Comparison of ENCODE assay signal across 8 cellular contexts in the genomic region with DNA sequence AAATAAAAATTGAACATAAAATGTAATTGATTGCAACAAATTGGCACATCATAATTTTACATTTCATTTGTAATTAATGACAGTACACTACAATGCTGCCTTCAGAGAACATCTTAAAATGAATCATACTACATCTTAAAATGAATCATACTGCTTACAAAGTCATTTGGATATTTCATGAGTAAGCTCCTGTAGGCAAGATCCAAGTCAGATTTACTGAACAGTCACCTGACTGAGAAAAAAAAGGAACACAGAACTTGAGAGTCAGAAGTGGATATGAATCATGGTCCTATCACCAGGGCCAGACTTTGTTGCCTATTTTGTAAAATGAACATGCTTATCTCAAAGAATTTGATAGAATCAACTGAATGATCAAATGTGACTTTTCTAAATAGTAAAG. TPM values are rescaled to one million over a fixed set of nuclear protein-coding genes. Genes with fewer than 3 reads are reported as not detected.
DNase-seq lines count a peak whose midpoint lies in the region; ATAC-seq and TF ChIP-seq lines count a peak whose summit lies in the region.

No MANE protein-coding gene starts in this region.

- CTCF ChIA-PET in PC-3 (lab: Charles Lee) = interaction anchor here (0.6 to 1.0 kb wide), 3 partner anchors 17 to 527 kb away, joined by 3 to 6 read pairs (median 5); no protein-coding TSS in a partner anchor
- CTCF ChIA-PET in HEK293T (lab: Yijun Ruan, JAX) = no interaction called here

- peaks cover 20% of the 10 kb centered on the region for H3K4me1 ChIP-seq in PC-3 (ENCODE audit: insufficient read depth, low read length)
- peaks cover 9% of the 10 kb centered on the region for H3K4me1 ChIP-seq in SJCRH30

- no peak overlapping the region for H2AFZ ChIP-seq in PC-3 (ENCODE audit: low read length)

- intact Hi-C loops in PC-3 (cut with micrococcal nuclease) = loop anchor here (2.0 kb wide), 1 partner anchor 59 kb away; no protein-coding TSS in a partner anchor

- DNase-seq in Daoy (ENCODE audit: low read depth) (peak; percentile 78), H4 (ENCODE audit: low spot score) (peak; percentile 26), PC-3 (peak; percentile 90), fibroblast of pulmonary artery (ENCODE audit: low read depth) (peak; percentile 90), globus pallidus (ENCODE audit: low spot score) (no peak), SHP77 (lab: John Stamatoyannopoulos, UW) (no peak), HEK293T (ENCODE audit: extremely low spot score) (no peak), SJCRH30 (no peak)

- peaks cover 3% of the 10 kb centered on the region; the same call in 1 of the 2 replicates for H4K20me1 ChIP-seq in PC-3 (ENCODE audit: low read length)

- H3K27ac ChIP-seq in PC-3 (ENCODE audit: low read length) = peak overlapping the region; percentile 50
- H3K27ac ChIP-seq in SJCRH30 = no peak overlapping the region

- no peaks in the 10 kb centered on the region for H3K9me3 ChIP-seq in PC-3 (ENCODE audit: low read length)
- no peaks in the 10 kb centered on the region for H3K9me3 ChIP-seq in SJCRH30 (replicated peaks)

- TF ChIP-seq CTCF in PC-3 (conservative IDR thresholded peaks at IDR 0.05; ENCODE audit: low read depth, low read length) (no peak), fibroblast of pulmonary artery (IDR thresholded peaks at IDR 0.05; ENCODE audit: low read length, missing control alignments) (no peak)

- no peaks in the 10 kb centered on the region for H3K27me3 ChIP-seq in PC-3 (ENCODE audit: low read length)
- no peaks in the 10 kb centered on the region for H3K27me3 ChIP-seq in SJCRH30

- H3K4me3 ChIP-seq in PC-3 (ENCODE audit: low read length) = no peak overlapping the region
- no peak overlapping the region for H3K4me3 ChIP-seq in fibroblast of pulmonary artery (replicated peaks; ENCODE audit: low read depth, low read length)
- H3K4me3 ChIP-seq in SJCRH30 = no peak overlapping the region

- H3K4me2 ChIP-seq in PC-3 (ENCODE audit: low read length) = peak overlapping the region; percentile 35

- H3K36me3 ChIP-seq in PC-3 (ENCODE audit: low read depth, low read length) (peaks cover 8% of the 10 kb centered on the region; the same call in 1 of the 2 replicates), SJCRH30 (peaks cover 14% of the 10 kb centered on the region)

- POLR2A ChIA-PET in PC-3 (lab: Charles Lee; ENCODE audit: unreplicated experiment) = no interaction called here
- POLR2A ChIA-PET in HEK293T (lab: Yijun Ruan, JAX) = no interaction called here

- peaks cover 12% of the 10 kb centered on the region for H3F3A ChIP-seq in PC-3 (ENCODE audit: low read length, unreplicated experiment)

- no TSS peak for BruUV-seq in PC-3 (replicated peaks; lab: Mats Ljungman, UMichigan)

- no peak overlapping the region for H3K9ac ChIP-seq in PC-3 (ENCODE audit: low read length)

- peak; percentile 95 for ATAC-seq in PC-3

- H3K9me2 ChIP-seq in PC-3 (replicated peaks; ENCODE audit: low read length) = no peaks in the 10 kb centered on the region

- 0 out of 2 replicates have a peak, but pooled peaks cover 4% of the 10 kb centered on the region for H3K79me2 ChIP-seq in PC-3 (ENCODE audit: low read length)

TF ChIP-seq in HEK293T, 16 proteins besides CTCF, POLR2A, EP300 and RAD21:
- TF ChIP-seq NFRKB (IDR thresholded peaks at IDR 0.05) = no peak
- TF ChIP-seq ELF4 (IDR thresholded peaks at IDR 0.05) = no peak
- TF ChIP-seq FOXK2 (IDR thresholded peaks at IDR 0.05) = no peak
- TF ChIP-seq ARNT (IDR thresholded peaks at IDR 0.05) = no peak
- no peak for TF ChIP-seq LEF1 (IDR thresholded peaks at IDR 0.05; ENCODE audit: borderline replicate concordance)
- no peak for TF ChIP-seq TARDBP (IDR thresholded peaks at IDR 0.05)

RNA-seq across cellular contexts. Expression of a gene that starts 32.7 kb away (rescaled TPM):
- 0.18 and 0.57 TPM in 2 replicates for total RNA-seq in Daoy (2014; rRNA removed; shearing (Covaris generic))
- 10.1 and 14.2 TPM in 2 replicates for total RNA-seq in H4 (2014; rRNA removed; shearing (Covaris generic))
- 0.17 and 0.58 TPM in 2 replicates for total RNA-seq in PC-3 (2014; rRNA removed)
- 27.8 and 29.6 TPM in 2 replicates for total RNA-seq in SJCRH30 (2014; rRNA removed; shearing (Covaris generic))

RNA-seq across cellular contexts. Expression of a gene that starts 59.7 kb away (rescaled TPM):
- 23.2 and 23.6 TPM in 2 replicates for total RNA-seq in Daoy (2014; rRNA removed; shearing (Covaris generic))
- total RNA-seq in H4 (2014; rRNA removed; shearing (Covaris generic)) = 18.1 and 21.3 TPM in 2 replicates
- 9.6 and 14.3 TPM in 2 replicates for total RNA-seq in PC-3 (2014; rRNA removed)
- 15.7 and 18.8 TPM in 2 replicates for total RNA-seq in SJCRH30 (2014; rRNA removed; shearing (Covaris generic))

Comparison
In these comparisons a context has a peak if more than half of its experiments do, and no peak if none do; other contexts are left out.
1. DNase-seq: peak in Daoy (single experiment), H4 (single experiment), PC-3 (single experiment) and fibroblast of pulmonary artery (single experiment); none in globus pallidus (single experiment), SHP77 (0 of 2), HEK293T (single experiment) and SJCRH30 (0 of 2).